ENCODE assay signal across 9 cellular contexts in genomic region chr4:76305033-76305687, GRCh38. TPM values are rescaled to one million over a fixed set of nuclear protein-coding genes. Genes with fewer than 3 reads are reported as not detected.
DNase-seq lines count a peak whose midpoint lies in the region; ATAC-seq, FAIRE-seq and TF ChIP-seq lines count a peak whose summit lies in the region.
"Had no signal": no experiment of that assay in that cellular context is flagged by ENCODE, and none has a peak within 500 bp of the region (broad histone marks: within the 10 kb centered on the region; RNA-seq: fewer than 3 reads in every experiment).

No MANE protein-coding gene starts in this region.

- peak overlapping the region; percentile 74 to 87 (median 74) for H3K4me3 Mint-ChIP-seq in T-cell

- no peaks in the 10 kb centered on the region for H3K36me3 Mint-ChIP-seq in T-cell

- H3K9me3 Mint-ChIP-seq in T-cell: no peaks in the 10 kb centered on the region

- FAIRE-seq in GM19239 (lab: Jason Lieb, UNC): peak; percentile 21

- POLR2A ChIA-PET in T-cell (lab: Charles Lee): interaction anchor here in 1 of 2 donors (0.6 to 0.7 kb wide), 2 partner anchors 157 to 235 kb away, joined by 3 to 4 read pairs; no protein-coding TSS in a partner anchor

- peak overlapping the region in 3 of 4 donors; percentile 80 to 96 (median 84) for H3K4me3 ChIP-seq in esophagus squamous epithelium
- peak overlapping the region in 3 of 4 donors; percentile 71 to 87 (median 83) for H3K4me3 ChIP-seq in sigmoid colon

- peaks cover 0 to 3% of the 10 kb centered on the region in 2 donors for H3K27me3 Mint-ChIP-seq in T-cell

- TF ChIP-seq EP300 in sigmoid colon (IDR thresholded peaks at IDR 0.05): no peak

- H3K4me1 ChIP-seq in esophagus squamous epithelium (peaks cover 0 to 48% (median 19%) of the 10 kb centered on the region in 3 donors), sigmoid colon (peaks cover 0 to 54% (median 37%) of the 10 kb centered on the region in 4 donors)

- no peak for DNase-seq in GM19239 (ENCODE audit: insufficient read length, low spot score)
- peak in 1 of 34 experiments; percentile 6 for DNase-seq in T-cell
- DNase-seq in esophagus squamous epithelium (lab: John Stamatoyannopoulos, UW): no peak
- no peak for DNase-seq in sigmoid colon
- no peak for DNase-seq in cerebellum (ENCODE audit: low spot score)
- no peak for DNase-seq in foreskin melanocyte

- H3K4me1 Mint-ChIP-seq in T-cell: peaks cover 22 to 47% (median 33%) of the 10 kb centered on the region in 3 donors

- ATAC-seq in T-cell (replicated peaks in 1 of 4) (peak; percentile 29 to 55 (median 44)), GM18867 (IDR thresholded peaks at IDR 0.05; ENCODE audit: unreplicated experiment) (no peak), GM19023 (IDR thresholded peaks at IDR 0.05; ENCODE audit: unreplicated experiment) (no peak)
- ATAC-seq: activated CD4-positive, CD25-positive, alpha-beta regulatory T cell treated with anti-CD3 and anti-CD28 coated beads, Interleukin-2, amount 50 U/mL, for 24 hours had no signal

- H3K27ac ChIP-seq in esophagus squamous epithelium (peak overlapping the region in 3 of 4 donors; percentile 79 to 93 (median 88)), sigmoid colon (peak overlapping the region; percentile 84 to 95 (median 91))

- 80 to 85% methylated on average over 6 to 7 of the region's 7 CpGs for WGBS in esophagus squamous epithelium, 2 donors
- WGBS in sigmoid colon, 2 donors: 52 to 77% methylated on average over 7 of the region's 7 CpGs

- TF ChIP-seq POLR2A in esophagus squamous epithelium (IDR thresholded peaks at IDR 0.05) (no peak), sigmoid colon (IDR thresholded peaks at IDR 0.05) (no peak)

- CTCF ChIA-PET in T-cell (lab: Charles Lee): interaction anchor here in 1 of 2 donors (0.6 to 2.0 kb wide), 2 partner anchors 72 to 776 kb away, joined by 3 to 8 read pairs; no protein-coding TSS in a partner anchor

- H3K36me3 ChIP-seq in esophagus squamous epithelium: peaks cover 0 to 11% (median 0%) of the 10 kb centered on the region in 3 donors
- H3K36me3 ChIP-seq in sigmoid colon: peaks cover 0 to 12% (median 3%) of the 10 kb centered on the region in 4 donors

- H3K27me3 ChIP-seq in esophagus squamous epithelium: no peaks in the 10 kb centered on the region
- H3K27me3 ChIP-seq in sigmoid colon: no peaks in the 10 kb centered on the region

- H3K27ac Mint-ChIP-seq in T-cell: peak overlapping the region; percentile 56 to 77

- intact Hi-C loops in esophagus squamous epithelium (cut with DNase I): loop anchor here (10.0 kb wide), 1 partner anchor 120 kb away; no protein-coding TSS in a partner anchor
- intact Hi-C loops in sigmoid colon (cut with DNase I): loop anchor here (5.0 to 10.0 kb wide), 3 partner anchors 103 to 160 kb away; partner anchors contain the start of genes CCDC158 and NUP54

- no peak for TF ChIP-seq CTCF in esophagus squamous epithelium (IDR thresholded peaks at IDR 0.05)
- no peak for TF ChIP-seq CTCF in sigmoid colon (IDR thresholded peaks at IDR 0.05)

- H3K9me3 ChIP-seq in esophagus squamous epithelium (no peaks in the 10 kb centered on the region), sigmoid colon (no peaks in the 10 kb centered on the region)

RNA-seq across cellular contexts. Expression of gene STBD1, which starts 1.4 kb away (rescaled TPM):
- total RNA-seq in T-cell (1 to 10 TPM in 3 of 5 donors, under 1 TPM in 2; 0.26 to 2.2 (median 1.0) TPM), esophagus squamous epithelium (1 to 10 TPM; 1.8 to 3.8 (median 2.4) TPM), sigmoid colon (10 to 100 TPM; 11.0 to 17.1 (median 15.3) TPM), cerebellum (1.5 TPM)
- polyA plus RNA-seq in sigmoid colon: 1 to 10 TPM; 6.0 to 8.8 (median 7.8) TPM

RNA-seq across cellular contexts. Expression of gene FAM47E, which starts 53.6 kb away (rescaled TPM):
- under 1 TPM in 1 of 5 donors, not detected in 4; 0.19 TPM for total RNA-seq in T-cell
- total RNA-seq in esophagus squamous epithelium: under 1 TPM in 2 of 4 donors, not detected in 2; 0.44 to 0.76 TPM
- 1 to 10 TPM; 1.7 to 3.3 (median 2.0) TPM for total RNA-seq in sigmoid colon
- polyA plus RNA-seq in sigmoid colon: 1 to 10 TPM; 2.6 to 6.0 (median 5.4) TPM
- 7.3 TPM for total RNA-seq in cerebellum

Comparison
In these comparisons a context has a peak if more than half of its experiments do, and no peak if none do; other contexts are left out.
1. ATAC-seq: peak in T-cell (4 of 4); none in GM18867 (single experiment) and GM19023 (single experiment).